In genomic region chr5:956941-957729, GRCh38 we compare ENCODE assay signal across 9 cellular contexts. TPM values are rescaled to one million over a fixed set of nuclear protein-coding genes. Genes with fewer than 3 reads are reported as not detected.
DNase-seq lines count a peak whose midpoint lies in the region; ATAC-seq, FAIRE-seq and TF ChIP-seq lines count a peak whose summit lies in the region.
"Had no signal": no experiment of that assay in that cellular context is flagged by ENCODE, and none has a peak within 500 bp of the region (broad histone marks: within the 10 kb centered on the region; RNA-seq: fewer than 3 reads in every experiment).

No MANE protein-coding gene starts in this region.

- WGBS in body of pancreas, 2 donors: 37 to 43% methylated on average over 13 to 25 of the region's 25 CpGs
- 52% methylated on average over 25 of the region's 25 CpGs for WGBS in liver

- no peak overlapping the region for H3K9ac ChIP-seq in liver (ENCODE audit: low read depth in 1 of 2, low read length in 2 of 2)

- TF ChIP-seq POLR2A in GM12892 (IDR thresholded peaks at IDR 0.05; ENCODE audit: low read depth, low read length) (no peak), H54 (IDR thresholded peaks at IDR 0.05; ENCODE audit: low read depth, low read length) (no peak), body of pancreas (IDR thresholded peaks at IDR 0.05) (no peak)

- no peaks in the 10 kb centered on the region for H3K9me3 ChIP-seq in body of pancreas
- no peaks in the 10 kb centered on the region for H3K9me3 ChIP-seq in liver (ENCODE audit: control insufficient read depth in 4 of 4, low read length in 3 of 4)
- no peaks in the 10 kb centered on the region for H3K9me3 ChIP-seq in thoracic aorta
- H3K9me3 ChIP-seq: thyroid gland had no signal

- FAIRE-seq in GM12892 (lab: Jason Lieb, UNC): peak; percentile 67
- peak; percentile 86 for FAIRE-seq in H54 (lab: Jason Lieb, UNC)

- H3K36me3 ChIP-seq in body of pancreas (replicated peaks in 1 of 2; ENCODE audit: insufficient read depth in 1 of 2, low read depth in 2 of 2) (no peaks in the 10 kb centered on the region), liver (ENCODE audit: control insufficient read depth in 4 of 4, insufficient read depth in 3 of 4, low read depth in 1 of 4, low read length in 3 of 4) (no peaks in the 10 kb centered on the region), thoracic aorta (no peaks in the 10 kb centered on the region)
- H3K36me3 ChIP-seq: thyroid gland had no signal

- DNase-seq in GM12892 (ENCODE audit: insufficient read length) (peak; percentile 54), H54 (ENCODE audit: insufficient read length, low spot score) (peak; percentile 96), NCI-H1048 (lab: John Stamatoyannopoulos, UW) (peak; percentile 28), body of pancreas (peak in 3 of 4 donors; percentile 39 to 65 (median 50)), thoracic aorta (ENCODE audit: low spot score) (no peak), cerebellar cortex (ENCODE audit: low spot score) (no peak)

- intact Hi-C loops in body of pancreas (cut with DNase I): no loop called here

- peak; percentile 80 for ATAC-seq in body of pancreas
- no peak for ATAC-seq in thoracic aorta (ENCODE audit: insufficient number of reproducible peaks, low FRiP score, low read depth)
- no peak for ATAC-seq in GM18502 (IDR thresholded peaks at IDR 0.05; ENCODE audit: poor library complexity, unreplicated experiment)

- TF ChIP-seq CTCF in body of pancreas (IDR thresholded peaks at IDR 0.05) (peak in 2 of 7 experiments; percentile 14 to 21), liver (IDR thresholded peaks at IDR 0.05; ENCODE audit: low read depth, low read length, missing input control) (peak; percentile 7), thoracic aorta (IDR thresholded peaks at IDR 0.05) (no peak)

- TF ChIP-seq RAD21 in liver (IDR thresholded peaks at IDR 0.05): no peak

- no peak overlapping the region for H3K4me3 ChIP-seq in body of pancreas
- H3K4me3 ChIP-seq in liver (ENCODE audit: low read depth in 1 of 3, low read length in 3 of 3): no peak overlapping the region
- H3K4me3 ChIP-seq in thoracic aorta: peak overlapping the region; percentile 5
- H3K4me3 ChIP-seq: thyroid gland had no signal

- H3K4me1 ChIP-seq in body of pancreas: peaks cover 46% of the 10 kb centered on the region
- peaks cover 0 to 19% (median 10%) of the 10 kb centered on the region in 4 donors for H3K4me1 ChIP-seq in liver (ENCODE audit: control insufficient read depth in 4 of 4, insufficient read depth in 4 of 4, low read length in 3 of 4)
- peaks cover 7 to 13% of the 10 kb centered on the region in 2 donors for H3K4me1 ChIP-seq in thoracic aorta (ENCODE audit: control insufficient read depth in 1 of 2, low read depth in 2 of 2)

- H3K27ac ChIP-seq in body of pancreas: peak overlapping the region; percentile 65 to 91 (median 80)
- peak overlapping the region; percentile 54 to 89 for H3K27ac ChIP-seq in liver (ENCODE audit: low read depth in 1 of 2, low read length in 2 of 2)
- H3K27ac ChIP-seq in thoracic aorta: no peak overlapping the region
- H3K27ac ChIP-seq: thyroid gland had no signal

- H3K27me3 ChIP-seq in body of pancreas (no peaks in the 10 kb centered on the region), liver (ENCODE audit: control insufficient read depth in 4 of 4, insufficient read depth in 4 of 4, low read length in 3 of 4) (peaks cover 0 to 2% (median 0%) of the 10 kb centered on the region in 4 donors), thoracic aorta (replicated peaks; ENCODE audit: insufficient read depth) (no peaks in the 10 kb centered on the region)
- H3K27me3 ChIP-seq: thyroid gland had no signal

TF ChIP-seq in liver, 16 proteins besides CTCF, POLR2A, EP300 and RAD21:
- TF ChIP-seq SP1 (IDR thresholded peaks at IDR 0.05) (peak; percentile 33), FOXA2 (IDR thresholded peaks at IDR 0.05) (no peak), RXRA (IDR thresholded peaks at IDR 0.05) (peak in 1 of 2 donors; percentile 37)

RNA-seq across cellular contexts. Expression of gene NKD2, which starts 51.5 kb away (rescaled TPM):
- polyA plus RNA-seq in GM12892 (2012; ENCODE audit: missing spikeins): 0.76 TPM
- total RNA-seq in body of pancreas: 10 to 100 TPM in 1 of 2 donors, 1 to 10 TPM in 1; 4.2 to 12.2 TPM
- total RNA-seq in liver: 1 to 10 TPM in 1 of 2 donors, under 1 TPM in 1; 0.09 to 1.3 TPM
- under 1 TPM; 0.28 to 0.57 TPM for polyA plus RNA-seq in liver
- total RNA-seq in thoracic aorta: 1 to 10 TPM; 1.4 to 1.5 TPM

Comparison
In these comparisons a context has a peak if more than half of its experiments do, and no peak if none do; other contexts are left out.
1. DNase-seq: peak in GM12892 (single experiment), H54 (single experiment), NCI-H1048 (single experiment) and body of pancreas (3 of 4); none in thoracic aorta (single experiment) and cerebellar cortex (single experiment).
2. H3K27ac ChIP-seq: peak in body of pancreas (4 of 4) and liver (2 of 2); none in thoracic aorta (0 of 2).